In genomic region chr9:42033544-42033943, GRCh38 we compare ENCODE assay signal across 7 cellular contexts.
DNase-seq lines count a peak whose midpoint lies in the region; ATAC-seq, FAIRE-seq and TF ChIP-seq lines count a peak whose summit lies in the region.
"Not testable (repeated sequence)": the region's sequence is repeated elsewhere in the genome, so short reads cannot be mapped to it uniquely, and the experiment has no call there.

No MANE protein-coding gene starts in this region.

- H3K9me2 ChIP-seq in PC-3 (replicated peaks; ENCODE audit: low read length) = not testable (repeated sequence)

- not testable (repeated sequence) for H3F3A ChIP-seq in PC-3 (ENCODE audit: low read length, unreplicated experiment)

- not testable (repeated sequence) for H3K4me1 ChIP-seq in A549; PC-3 (ENCODE audit: insufficient read depth, low read length); RWPE2 (ENCODE audit: insufficient read depth, poor library complexity, severe bottlenecking); keratinocyte (ENCODE audit: control insufficient read depth, extremely low read depth, insufficient read depth, low read length); pancreas

- TF ChIP-seq RAD21 in A549 (conservative IDR thresholded peaks at IDR 0.05 in 1 of 2, IDR thresholded peaks at IDR 0.05 in 1 of 2) = not testable (repeated sequence)

- not testable (repeated sequence) for TF ChIP-seq EP300 in A549 (IDR thresholded peaks at IDR 0.05)

- ATAC-seq in A549 = peak; percentile 62 to 68; a peak in 3 of 6 replicates
- peak; percentile 78 for ATAC-seq in PC-3
- ATAC-seq in RWPE2 (ENCODE audit: low read depth) = peak; percentile 64; the same call in 1 of the 3 replicates
- ATAC-seq in pancreas = not testable (repeated sequence)

- FAIRE-seq in A549 (lab: Jason Lieb, UNC) (peak; percentile 99), H54 (lab: Jason Lieb, UNC) (peak; percentile 91), frontal cortex (lab: Jason Lieb, UNC) (peak; percentile 69), keratinocyte (lab: Jason Lieb, UNC) (peak; percentile 71), pancreas (lab: Jason Lieb, UNC) (peak; percentile 5)

- not testable (repeated sequence) for H3K9ac ChIP-seq in PC-3 (ENCODE audit: low read length); keratinocyte (ENCODE audit: control insufficient read depth, extremely low read depth, insufficient read depth, low read length)

- H3K27ac ChIP-seq in A549; PC-3 (ENCODE audit: low read length); RWPE2 (ENCODE audit: poor library complexity, severe bottlenecking); keratinocyte (ENCODE audit: control insufficient read depth, insufficient read depth, low read length); pancreas: not testable (repeated sequence)

- H4K20me1 ChIP-seq in PC-3 (ENCODE audit: low read length); keratinocyte (ENCODE audit: control insufficient read depth, extremely low read depth, insufficient read depth, low read length): not testable (repeated sequence)

- dilution Hi-C loops in keratinocyte (cut with MboI; ENCODE audit: extremely low pct_ligation_motif_present, low sequenced_read_pairs) = not testable (repeated sequence)

- not testable (repeated sequence) for TF ChIP-seq POLR2A in A549 (IDR thresholded peaks at IDR 0.05; ENCODE audit: low read length); H54 (IDR thresholded peaks at IDR 0.05; ENCODE audit: low read depth, low read length)

- not testable (repeated sequence) for DNase-seq in A549 (ENCODE audit: low read depth in 1 of 2, low spot score in 1 of 2); H54 (ENCODE audit: insufficient read length, low spot score); PC-3; RWPE2 (ENCODE audit: low spot score); frontal cortex (ENCODE audit: low spot score in 2 of 2); keratinocyte (ENCODE audit: low read depth, low spot score); pancreas

- TF ChIP-seq CTCF in A549 (IDR thresholded peaks at IDR 0.05); PC-3 (conservative IDR thresholded peaks at IDR 0.05; ENCODE audit: low read depth, low read length); RWPE2 (IDR thresholded peaks at IDR 0.05; ENCODE audit: poor library complexity, severe bottlenecking); keratinocyte (optimal IDR thresholded peaks at IDR 0.05 in 1 of 3, IDR thresholded peaks at IDR 0.05 in 1 of 3, conservative IDR thresholded peaks at IDR 0.05 in 1 of 3; ENCODE audit: extremely low read depth in 1 of 3, insufficient read depth in 2 of 3, low read length in 3 of 3); pancreas (IDR thresholded peaks at IDR 0.05): not testable (repeated sequence)

- H3K4me3 ChIP-seq in A549; PC-3 (ENCODE audit: low read length); RWPE2 (ENCODE audit: severe bottlenecking); keratinocyte (ENCODE audit: control insufficient read depth in 2 of 3, extremely low read depth in 1 of 3, insufficient read depth in 2 of 3, low read depth in 1 of 3, low read length in 3 of 3); pancreas: not testable (repeated sequence)

- not testable (repeated sequence) for H3K9me3 ChIP-seq in A549; PC-3 (ENCODE audit: low read length); RWPE2 (ENCODE audit: severe bottlenecking); keratinocyte (ENCODE audit: control insufficient read depth, low read depth, low read length); pancreas

- BruUV-seq in PC-3 (replicated peaks; lab: Mats Ljungman, UMichigan) = not testable (repeated sequence)

- not testable (repeated sequence) for H3K4me2 ChIP-seq in A549; PC-3 (ENCODE audit: low read length); keratinocyte (ENCODE audit: control insufficient read depth, extremely low read depth, insufficient read depth, low read depth, low read length)

- WGBS in A549 (ENCODE audit: missing lambda C conversion rate) = no CpG with 5 or more reads among the region's 3 CpGs
- WGBS in pancreas, 2 donors = no CpG with 5 or more reads among the region's 3 CpGs

- POLR2A ChIA-PET in A549 (lab: Yijun Ruan, JAX); PC-3 (lab: Charles Lee; ENCODE audit: unreplicated experiment): not testable (repeated sequence)

- CTCF ChIA-PET in A549 (lab: Yijun Ruan, JAX); PC-3 (lab: Charles Lee): not testable (repeated sequence)

- not testable (repeated sequence) for H3K9me1 ChIP-seq in keratinocyte (ENCODE audit: control insufficient read depth, extremely low read depth, insufficient read depth, low read length)

- not testable (repeated sequence) for H2AFZ ChIP-seq in PC-3 (ENCODE audit: low read length); keratinocyte (ENCODE audit: control insufficient read depth, low read length)

- intact Hi-C loops in PC-3 (cut with micrococcal nuclease); pancreas (cut with DNase I): not testable (repeated sequence)

- H3K27me3 ChIP-seq in PC-3 (ENCODE audit: low read length); RWPE2 (ENCODE audit: insufficient read depth, poor library complexity, severe bottlenecking); keratinocyte (ENCODE audit: control insufficient read depth, extremely low read depth, insufficient read depth, low read length); pancreas: not testable (repeated sequence)

- H3K79me2 ChIP-seq in PC-3 (ENCODE audit: low read length); keratinocyte (ENCODE audit: control insufficient read depth, insufficient read depth, low read length): not testable (repeated sequence)

- H3K36me3 ChIP-seq in PC-3 (ENCODE audit: low read depth, low read length); RWPE2 (ENCODE audit: low read depth); keratinocyte (ENCODE audit: control insufficient read depth in 2 of 2, extremely low read depth in 1 of 2, insufficient read depth in 2 of 2, low read length in 2 of 2); pancreas: not testable (repeated sequence)
